In genomic region chr5:68274847-68275700, GRCh38 we compare ENCODE assay signal across 10 cellular contexts. TPM values are rescaled to one million over a fixed set of nuclear protein-coding genes. Genes with fewer than 3 reads are reported as not detected.
DNase-seq lines count a peak whose midpoint lies in the region; ATAC-seq, FAIRE-seq and TF ChIP-seq lines count a peak whose summit lies in the region.
"Had no signal": no experiment of that assay in that cellular context is flagged by ENCODE, and none has a peak within 500 bp of the region (broad histone marks: within the 10 kb centered on the region; RNA-seq: fewer than 3 reads in every experiment).

No MANE protein-coding gene starts in this region.

- no peak for ATAC-seq in HepG2
- ATAC-seq in right lobe of liver = no peak
- peak; percentile 48 for ATAC-seq in HG03045 (IDR thresholded peaks at IDR 0.05; ENCODE audit: unreplicated experiment)
- no peak for ATAC-seq in HG02981 (IDR thresholded peaks at IDR 0.05; ENCODE audit: unreplicated experiment)

- no peaks in the 10 kb centered on the region for H3K9me3 Mint-ChIP-seq in MCF 10A (ENCODE audit: unreplicated experiment)
- no peaks in the 10 kb centered on the region for H3K9me3 Mint-ChIP-seq in type B pancreatic cell

- H3K4me3 Mint-ChIP-seq in MCF 10A (ENCODE audit: unreplicated experiment) (no peak overlapping the region), type B pancreatic cell (no peak overlapping the region)

- H3K79me2 ChIP-seq in HepG2 (ENCODE audit: insufficient read depth, low read length) = peaks cover 13% of the 10 kb centered on the region

- 89% methylated on average over 9 of the region's 9 CpGs for WGBS in HepG2 (ENCODE audit: low lambda C conversion rate)
- WGBS in right lobe of liver (ENCODE audit: insufficient coverage, low coverage, low lambda C conversion rate, missing lambda C conversion rate) = 60% methylated on average over 9 of the region's 9 CpGs

- no peak for TF ChIP-seq RAD21 in HepG2 (CRISPR knock-in tag; IDR thresholded peaks at IDR 0.05)

- H4K20me1 ChIP-seq in HepG2 (ENCODE audit: insufficient read depth, low read length) = no peaks in the 10 kb centered on the region; the same call in 1 of the 2 replicates

- peaks cover 20% of the 10 kb centered on the region for H3K4me1 ChIP-seq in HepG2 (ENCODE audit: insufficient read depth, low read length)
- peaks cover 0 to 26% (median 6%) of the 10 kb centered on the region in 4 donors for H3K4me1 ChIP-seq in right lobe of liver

- no peak overlapping the region for H3K4me2 ChIP-seq in HepG2 (ENCODE audit: low read depth, low read length)

- CTCF ChIA-PET in HepG2 (lab: Yijun Ruan, JAX; ENCODE audit: low intra/inter-chr PET ratio, low total read pairs) (no interaction called here), MCF 10A (lab: Yijun Ruan, JAX) (interaction anchor here (0.6 to 1.1 kb wide), 4 partner anchors 12 to 1006 kb away, joined by 3 to 6 read pairs (median 4); no protein-coding TSS in a partner anchor)

- peak overlapping the region; percentile 16 for H3K27ac Mint-ChIP-seq in MCF 10A (ENCODE audit: low read depth, unreplicated experiment)
- H3K27ac Mint-ChIP-seq in type B pancreatic cell = no peak overlapping the region

- TF ChIP-seq CTCF in HepG2 (CRISPR knock-in tag; IDR thresholded peaks at IDR 0.05) (no peak), right lobe of liver (IDR thresholded peaks at IDR 0.05) (no peak), MCF 10A (IDR thresholded peaks at IDR 0.05; ENCODE audit: unreplicated experiment) (no peak), type B pancreatic cell (conservative IDR thresholded peaks at IDR 0.05) (no peak)

- H3K4me3 ChIP-seq in HepG2 (replicated peaks in 1 of 3; ENCODE audit: insufficient read depth in 1 of 3, low read depth in 2 of 3, low read length in 3 of 3) (no peak overlapping the region), right lobe of liver (no peak overlapping the region)

- peaks cover 100% of the 10 kb centered on the region for H3K36me3 Mint-ChIP-seq in MCF 10A (ENCODE audit: insufficient read depth, unreplicated experiment)
- peaks cover 57% of the 10 kb centered on the region for H3K36me3 Mint-ChIP-seq in type B pancreatic cell

- no peaks in the 10 kb centered on the region for H3K27me3 ChIP-seq in HepG2 (ENCODE audit: control insufficient read depth in 1 of 2, insufficient read depth in 2 of 2, low read length in 2 of 2)
- no peaks in the 10 kb centered on the region for H3K27me3 ChIP-seq in right lobe of liver

- H2AFZ ChIP-seq in HepG2 (ENCODE audit: low read length) = no peak overlapping the region

- H3K9me3 ChIP-seq in HepG2 (ENCODE audit: low read length) = no peaks in the 10 kb centered on the region
- H3K9me3 ChIP-seq in right lobe of liver = no peaks in the 10 kb centered on the region

- TSS peak; percentile 24 for BruUV-seq in HepG2 (replicated peaks; lab: Mats Ljungman, UMichigan)
- TSS peak; percentile 16 for BruUV-seq in MCF 10A (replicated peaks; lab: Mats Ljungman, UMichigan)

- intact Hi-C loops in HepG2 (cut with micrococcal nuclease; ENCODE audit: unreplicated experiment) = no loop called here
- intact Hi-C loops in right lobe of liver (cut with DNase I) = no loop called here
- intact Hi-C loops in MCF 10A (cut with micrococcal nuclease) = no loop called here

- TF ChIP-seq EP300 in HepG2 (IDR thresholded peaks at IDR 0.05; ENCODE audit: low read depth in 2 of 2, low read length in 2 of 2) (no peak), HepG2 (CRISPR knock-in tag; IDR thresholded peaks at IDR 0.05; ENCODE audit: borderline replicate concordance) (no peak)

- H3K27me3 Mint-ChIP-seq in MCF 10A (ENCODE audit: insufficient read depth, unreplicated experiment) (no peaks in the 10 kb centered on the region), type B pancreatic cell (peaks cover 3% of the 10 kb centered on the region)

- in situ Hi-C loops in HepG2 (cut with HindIII; ENCODE audit: extremely low pct_ligation_motif_present, low pct_unique_long_range_greater_than_20kb) = no loop called here

- H3K27ac ChIP-seq in HepG2 (ENCODE audit: extremely low read length, insufficient read depth, low read length) (no peak overlapping the region), right lobe of liver (no peak overlapping the region)

- peaks cover 11 to 67% of the 10 kb centered on the region in 2 experiments; a peak in 4 of 5 replicates for H3K36me3 ChIP-seq in HepG2 (replicated peaks in 1 of 2; ENCODE audit: control insufficient read depth in 1 of 2, insufficient read depth in 2 of 2, low read length in 2 of 2)
- peaks cover 0 to 67% (median 23%) of the 10 kb centered on the region in 4 donors for H3K36me3 ChIP-seq in right lobe of liver

- no peak overlapping the region for H3K9ac ChIP-seq in HepG2 (ENCODE audit: insufficient read depth, low read depth, low read length)

- TF ChIP-seq POLR2A in HepG2 (IDR thresholded peaks at IDR 0.05; ENCODE audit: insufficient read depth in 1 of 2, low read depth in 2 of 2, low read length in 2 of 2) (no peak), right lobe of liver (IDR thresholded peaks at IDR 0.05) (no peak)

- H3K4me1 Mint-ChIP-seq in MCF 10A (ENCODE audit: insufficient read depth, unreplicated experiment) (peaks cover 63% of the 10 kb centered on the region), type B pancreatic cell (ENCODE audit: unreplicated experiment) (peaks cover 33% of the 10 kb centered on the region)

- FAIRE-seq in HepG2 (lab: Jason Lieb, UNC) = no peak

- POLR2A ChIA-PET in HepG2 (lab: Yijun Ruan, JAX) (no interaction called here), MCF 10A (lab: Yijun Ruan, JAX) (interaction anchor here (0.6 to 1.6 kb wide), 5 partner anchors 10 to 1113 kb away, joined by 3 to 7 read pairs (median 3); no protein-coding TSS in a partner anchor)

- DNase-seq in HepG2 (ENCODE audit: low spot score) (no peak), right lobe of liver (no peak), MCF 10A (ENCODE audit: unreplicated experiment) (no peak), AG08395 (ENCODE audit: low spot score) (no peak), SK-N-DZ (ENCODE audit: low spot score) (no peak), type B pancreatic cell (ENCODE audit: extremely low spot score, unreplicated experiment) (no peak)
- DNase-seq: IMR-90, occipital lobe had no signal

TF ChIP-seq in HepG2, 621 proteins besides CTCF, POLR2A, EP300 and RAD21 (continues in another document):
- TF ChIP-seq SP4 (CRISPR knock-in tag; IDR thresholded peaks at IDR 0.05) = no peak
- TF ChIP-seq ARID3A (IDR thresholded peaks at IDR 0.05; ENCODE audit: low read depth, low read length) = no peak

RNA-seq across cellular contexts. Expression of gene PIK3R1, which starts 59.5 kb away (rescaled TPM):
- total RNA-seq in HepG2 (2016; rRNA removed; fragmentation: Illumina TruSeq; extraction: Trizol) (21.3 and 26.0 TPM in 2 replicates), right lobe of liver (100 to 1,000 TPM in 2 of 6 experiments, 10 to 100 TPM in 4; 36.3 to 173 (median 72.8) TPM), MCF 10A (2022) (124 and 151 TPM in 2 replicates), type B pancreatic cell (ENCODE audit: low replicate concordance) (41.6 and 110 TPM in 2 replicates)
- 15.6 and 18.1 TPM in 2 replicates for total RNA-seq in HepG2 (2016; cell fraction: cytosol; rRNA removed; fragmentation: Illumina TruSeq; extraction: Trizol; ENCODE audit: low read depth)
- 23.2 and 24.7 TPM in 2 replicates for total RNA-seq in HepG2 (2016; cell fraction: insoluble cytoplasmic fraction; rRNA removed; fragmentation: Illumina TruSeq; extraction: Trizol)
- total RNA-seq in HepG2 (2016; cell fraction: membrane; rRNA removed; fragmentation: Illumina TruSeq; extraction: Trizol) = 8.9 and 10.9 TPM in 2 replicates
- total RNA-seq in HepG2 (2016; cell fraction: nucleus; rRNA removed; fragmentation: Illumina TruSeq; extraction: Trizol) = 42.9 and 43.7 TPM in 2 replicates
- 6.4 and 8.4 TPM in 2 replicates for polyA plus RNA-seq in HepG2 (2011; rRNA removed)
- polyA plus RNA-seq in HepG2 (2011; cell fraction: cytosol; rRNA removed) = 3.4 and 4.1 TPM in 2 replicates
- 4.4 and 7.1 TPM in 2 replicates for polyA plus RNA-seq in HepG2 (2011; cell fraction: nucleus; rRNA removed)
- polyA plus RNA-seq in HepG2 (2012) = 7.9 and 11.9 TPM in 2 replicates
- polyA plus RNA-seq in HepG2 (2016; cell fraction: cytosol; fragmentation: Illumina TruSeq; extraction: Trizol; ENCODE audit: low read depth) = 0.45 and 0.52 TPM in 2 replicates
- 19.5 and 20.2 TPM in 2 replicates for polyA plus RNA-seq in HepG2 (2016; cell fraction: insoluble cytoplasmic fraction; fragmentation: Illumina TruSeq; extraction: Trizol; ENCODE audit: low read depth)
- 1.8 and 2.2 TPM in 2 replicates for polyA plus RNA-seq in HepG2 (2016; cell fraction: membrane; fragmentation: Illumina TruSeq; extraction: Trizol; ENCODE audit: low read depth)
- polyA plus RNA-seq in HepG2 (2016; cell fraction: nucleus; fragmentation: Illumina TruSeq; extraction: Trizol; ENCODE audit: insufficient read depth, low read depth) = 35.9 and 42.5 TPM in 2 replicates
- polyA minus RNA-seq in HepG2 (2011; rRNA and poly(A)+ RNA removed; ENCODE audit: low replicate concordance) = 0.19 and 11.0 TPM in 2 replicates
- polyA minus RNA-seq in HepG2 (2011; cell fraction: cytosol; rRNA and poly(A)+ RNA removed) = 9.1 and 9.7 TPM in 2 replicates
- polyA minus RNA-seq in HepG2 (2011; cell fraction: nucleus; rRNA and poly(A)+ RNA removed) = 46.5 and 49.8 TPM in 2 replicates
- 7.3 and 7.4 TPM in 2 replicates for polyA plus RNA-seq in SK-N-DZ (2014; cell fraction: cytosol; rRNA removed)
- 7.7 and 16.9 TPM in 2 replicates for polyA plus RNA-seq in SK-N-DZ (2014; cell fraction: nucleus; rRNA removed)
